Comparison of ENCODE assay signal across 16 cellular contexts in genomic region chr14:95273041-95273978, GRCh38. TPM values are rescaled to one million over a fixed set of nuclear protein-coding genes. Genes with fewer than 3 reads are reported as not detected.
DNase-seq lines count a peak whose midpoint lies in the region; ATAC-seq and TF ChIP-seq lines count a peak whose summit lies in the region.
"Had no signal": no experiment of that assay in that cellular context is flagged by ENCODE, and none has a peak within 500 bp of the region (broad histone marks: within the 10 kb centered on the region; RNA-seq: fewer than 3 reads in every experiment).

No MANE protein-coding gene starts in this region.

- in situ Hi-C loops in G401 (cut with HindIII; ENCODE audit: low sequenced_read_pairs) = no loop called here

- DNase-seq in HT-29 (ENCODE audit: low spot score) (peak; percentile 88), left lobe of liver (ENCODE audit: low spot score) (peak; percentile 39), substantia nigra (lab: John Stamatoyannopoulos, UW) (no peak), amniotic stem cell (lab: John Stamatoyannopoulos, UW) (no peak), G401 (ENCODE audit: low spot score) (no peak)
- DNase-seq: activated CD8-positive, alpha-beta memory T cell treated with anti-CD3 and anti-CD28 coated beads for 24 hours; body of pancreas; effector CD8-positive, alpha-beta T cell; EL; MM.1S; NK-92 treated with Interleukin-12 subunit alpha and Interleukin-12 subunit beta, amount 100 ng/mL, for 24 hours; pancreas had no signal

- peak overlapping the region; percentile 61 for H3K27ac ChIP-seq in substantia nigra (ENCODE audit: low read depth, low read length, poor library complexity, severe bottlenecking)
- H3K27ac ChIP-seq: BLaER1, body of pancreas, pancreas had no signal

- peak; percentile 87 for ATAC-seq in SK-N-SH treated with all-trans-retinoic acid at 6 μM for 48 hours
- ATAC-seq in left lobe of liver = peak; percentile 17
- no peak for ATAC-seq in HG03135 (IDR thresholded peaks at IDR 0.05; ENCODE audit: unreplicated experiment)
- ATAC-seq: body of pancreas, GM12878 had no signal

TF ChIP-seq in SK-N-SH treated with all-trans-retinoic acid at 6 μM for 48 hours, 23 proteins besides CTCF, POLR2A, EP300 and RAD21:
- TF ChIP-seq CSDC2 (CRISPR knock-in tag; IDR thresholded peaks at IDR 0.05) (no peak), PPARA (CRISPR knock-in tag; IDR thresholded peaks at IDR 0.05; ENCODE audit: borderline replicate concordance) (no peak), TCF4 (CRISPR knock-in tag; IDR thresholded peaks at IDR 0.05; ENCODE audit: borderline replicate concordance) (no peak), GLIS3 (CRISPR knock-in tag; IDR thresholded peaks at IDR 0.05) (no peak), TSHZ2 (CRISPR knock-in tag; IDR thresholded peaks at IDR 0.05) (no peak), ZFP3 (CRISPR knock-in tag; IDR thresholded peaks at IDR 0.05) (no peak), ESRRG (CRISPR knock-in tag; IDR thresholded peaks at IDR 0.05) (no peak), ZNF8 (CRISPR knock-in tag; IDR thresholded peaks at IDR 0.05) (no peak), ARNTL (CRISPR knock-in tag; IDR thresholded peaks at IDR 0.05; ENCODE audit: borderline replicate concordance, low read depth) (no peak), SNAI2 (CRISPR knock-in tag; IDR thresholded peaks at IDR 0.05) (no peak), ZC3H10 (CRISPR knock-in tag; IDR thresholded peaks at IDR 0.05) (no peak), CREB5 (CRISPR knock-in tag; IDR thresholded peaks at IDR 0.05; ENCODE audit: low read depth) (no peak), ZNF565 (CRISPR knock-in tag; conservative IDR thresholded peaks at IDR 0.05; ENCODE audit: low read depth) (no peak), BACH2 (CRISPR knock-in tag; IDR thresholded peaks at IDR 0.05; ENCODE audit: borderline replicate concordance) (no peak), ZNF70 (CRISPR knock-in tag; IDR thresholded peaks at IDR 0.05) (no peak)
TF ChIP-seq in SK-N-SH treated with all-trans-retinoic acid at 6 μM for 48 hours: peak in this region for 0.

RNA-seq across cellular contexts. Expression of gene CLMN, which starts 46.4 kb away (rescaled TPM):
- 4.4 and 5.3 TPM in 2 replicates for total RNA-seq in HT-29 (2014; rRNA removed; shearing (Covaris generic))
- total RNA-seq in left lobe of liver = 67.7 TPM
- not detected in 2 replicates for total RNA-seq in G401 (2014; rRNA removed; shearing (Covaris generic))

Comparison
In these comparisons a context has a peak if more than half of its experiments do, and no peak if none do; other contexts are left out.
1. DNase-seq: peak in HT-29 (single experiment) and left lobe of liver (single experiment); none in substantia nigra (0 of 49), amniotic stem cell (single experiment) and G401 (single experiment).
2. RNA of gene CLMN, which starts 46.4 kb away (total RNA-seq): 67.7 TPM in left lobe of liver (single experiment); 4.4 to 5.3 TPM in HT-29 and not detected in G401; every median in the first group is over 10 times any median in the second.